29 cellular contexts compared by ENCODE assay signal in the genomic region with DNA sequence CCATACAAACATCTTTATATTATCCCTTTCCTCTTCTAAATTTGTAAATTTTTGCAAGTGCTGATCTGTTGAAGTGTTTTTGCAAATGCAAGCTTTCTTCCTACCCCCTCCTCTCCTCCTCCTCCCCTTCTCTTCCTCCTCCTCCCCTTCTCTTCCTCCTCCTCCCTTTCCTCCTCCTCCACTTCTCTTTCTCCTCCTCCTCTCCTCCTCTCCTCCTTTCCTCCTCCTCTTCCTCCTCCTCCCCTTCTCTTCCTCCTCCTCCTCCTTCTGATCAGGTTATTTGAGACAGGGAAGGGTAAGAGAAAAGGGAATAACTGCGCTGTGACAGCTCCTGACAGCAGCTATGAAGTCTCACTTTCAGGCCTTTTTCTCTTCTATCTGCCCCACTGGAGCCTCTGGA.
"Had no signal": no experiment of that assay in that cellular context is flagged by ENCODE, and none has a peak within 500 bp of the region (broad histone marks: within the 10 kb centered on the region; RNA-seq: fewer than 3 reads in every experiment).

No MANE protein-coding gene starts in this region.

- H3K4me3 ChIP-seq: coronary artery had no signal

- H3K27me3 Mint-ChIP-seq: activated CD4-positive, alpha-beta memory T cell treated with anti-CD3 and anti-CD28 coated beads, Interleukin-2, amount 10 ng/mL, durations not matched to agents 7 days and 5 days; activated T-cell treated with anti-CD3 and anti-CD28 coated beads, Interleukin-2, amount 50 U/mL, for 24 hours; T-cell had no signal

- H3K36me3 ChIP-seq: brain microvascular endothelial cell, WERI-Rb-1 had no signal

- DNase-seq: activated B cell treated with CpG ODN at 0.5 μM for 24 hours; activated CD4-positive, alpha-beta memory T cell treated with anti-CD3 and anti-CD28 coated beads, Interleukin-2, amount 10 ng/mL, durations not matched to agents 7 days and 5 days; activated CD4-positive, alpha-beta T cell treated with anti-CD3 and anti-CD28 coated beads for 48 hours; activated CD4-positive, alpha-beta T cell treated with anti-CD3 and anti-CD28 coated beads, Interleukin-2, amount 50 U/mL, for 4 hours; activated CD8-positive, alpha-beta memory T cell treated with anti-CD3 and anti-CD28 coated beads, Interleukin-2, amount 50 U/mL, for 48 hours; activated gamma-delta T cell; activated naive CD4-positive, alpha-beta T cell; activated naive CD4-positive, alpha-beta T cell treated with anti-CD3 and anti-CD28 coated beads, Interleukin-2, amount 50 U/mL, for 16 hours; activated T-cell treated with anti-CD3 and anti-CD28 coated beads for 4 hours; activated T-cell treated with anti-CD3 and anti-CD28 coated beads, Interleukin-2, amount 50 U/mL, for 24 hours; activated T-cell treated with anti-CD3 and anti-CD28 coated beads, Interleukin-2, amount 50 U/mL, for 72 hours; amniotic stem cell; anterior cingulate cortex; brain microvascular endothelial cell; dermis blood vessel endothelial cell; effector CD4-positive, alpha-beta T cell; foreskin fibroblast; head of caudate nucleus; SW 1271; T-cell; T1000; WERI-Rb-1 had no signal

- H3K27me3 ChIP-seq: brain microvascular endothelial cell had no signal

- H3K4me1 Mint-ChIP-seq: activated B cell treated with CpG ODN at 0.5 μM for 24 hours; central memory CD8-positive, alpha-beta T cell had no signal

- H3K4me3 Mint-ChIP-seq: activated B cell treated with CpG ODN at 0.5 μM for 24 hours; activated CD4-positive, alpha-beta memory T cell treated with anti-CD3 and anti-CD28 coated beads, Interleukin-2, amount 10 ng/mL, durations not matched to agents 7 days and 5 days; activated naive CD8-positive, alpha-beta T cell; activated T-cell treated with anti-CD3 and anti-CD28 coated beads, Interleukin-2, amount 50 U/mL, for 24 hours; activated T-cell treated with anti-CD3 and anti-CD28 coated beads, Interleukin-2, amount 50 U/mL, for 72 hours; central memory CD8-positive, alpha-beta T cell; T-cell; T-helper 1 cell treated with Interleukin-12 subunit alpha and Interleukin-12 subunit beta and Interleukin-4 antibody, amounts not matched to agents 30 μg/mL and 1 μg/mL, for 36 hours; T-helper 2 cell treated with Interferon-gamma antibody and Interleukin-4, amounts not matched to agents 5 μg/mL and 100 μg/mL, for 36 hours had no signal

- H3K27ac ChIP-seq: brain microvascular endothelial cell, coronary artery, WERI-Rb-1 had no signal

- H3K27ac Mint-ChIP-seq: activated B cell treated with CpG ODN at 0.5 μM for 24 hours; activated CD4-positive, alpha-beta memory T cell treated with anti-CD3 and anti-CD28 coated beads, Interleukin-2, amount 10 ng/mL, durations not matched to agents 7 days and 5 days; activated naive CD8-positive, alpha-beta T cell; activated T-cell treated with anti-CD3 and anti-CD28 coated beads, Interleukin-2, amount 50 U/mL, for 24 hours; activated T-cell treated with anti-CD3 and anti-CD28 coated beads, Interleukin-2, amount 50 U/mL, for 72 hours; T-cell; T-helper 1 cell treated with Interleukin-12 subunit alpha and Interleukin-12 subunit beta and Interleukin-4 antibody, amounts not matched to agents 30 μg/mL and 1 μg/mL, for 36 hours; T-helper 2 cell treated with Interferon-gamma antibody and Interleukin-4, amounts not matched to agents 5 μg/mL and 100 μg/mL, for 36 hours had no signal

- H3K9me3 Mint-ChIP-seq: activated B cell treated with CpG ODN at 0.5 μM for 24 hours; activated T-cell treated with anti-CD3 and anti-CD28 coated beads, Interleukin-2, amount 50 U/mL, for 24 hours; activated T-cell treated with anti-CD3 and anti-CD28 coated beads, Interleukin-2, amount 50 U/mL, for 72 hours; central memory CD8-positive, alpha-beta T cell; T-cell; T-helper 1 cell treated with Interleukin-12 subunit alpha and Interleukin-12 subunit beta and Interleukin-4 antibody, amounts not matched to agents 30 μg/mL and 1 μg/mL, for 36 hours; T-helper 2 cell treated with Interferon-gamma antibody and Interleukin-4, amounts not matched to agents 5 μg/mL and 100 μg/mL, for 36 hours had no signal

- ATAC-seq: activated CD4-positive, CD25-positive, alpha-beta regulatory T cell treated with anti-CD3 and anti-CD28 coated beads, Interleukin-2, amount 50 U/mL, for 24 hours; activated T-cell treated with anti-CD3 and anti-CD28 coated beads, Interleukin-2, amount 50 U/mL, for 72 hours; esophagus mucosa; T-cell had no signal
